In the genomic region with DNA sequence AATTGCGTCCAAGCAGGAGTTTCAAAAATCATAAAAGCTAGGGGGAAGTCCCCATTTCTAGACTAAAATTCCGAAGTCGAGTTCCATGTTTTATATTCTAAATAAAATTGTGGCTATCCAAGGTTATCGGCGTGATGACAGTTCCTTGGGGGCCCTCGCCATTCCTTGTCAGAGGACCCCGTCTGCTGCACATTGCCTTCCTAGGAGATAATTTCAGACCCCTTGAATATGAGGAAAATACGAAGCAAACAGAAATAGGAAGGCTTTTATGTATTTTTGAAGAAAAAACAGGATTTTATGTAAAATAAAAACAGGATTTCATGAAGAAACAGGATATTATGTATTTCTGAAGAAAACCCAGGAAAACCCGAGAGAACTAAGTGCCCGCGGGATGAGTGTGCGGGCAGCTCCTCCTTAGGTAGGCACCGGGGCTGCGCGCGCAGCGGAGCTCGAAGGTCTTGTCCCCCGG, we compare ENCODE assay signal across 8 cellular contexts. TPM values are rescaled to one million over a fixed set of nuclear protein-coding genes. Genes with fewer than 3 reads are reported as not detected.
DNase-seq lines count a peak whose midpoint lies in the region; ATAC-seq, FAIRE-seq and TF ChIP-seq lines count a peak whose summit lies in the region.

No MANE protein-coding gene starts in this region.

- peak overlapping the region; percentile 91 for H3K4me2 ChIP-seq in HepG2 (ENCODE audit: low read depth, low read length)

- WGBS in adrenal gland, 4 donors, result 12 to 17% (median 15%) methylated on average over 19 of the region's 19 CpGs
- WGBS in HepG2 (ENCODE audit: low lambda C conversion rate), result 6% methylated on average over 16 of the region's 19 CpGs
- 36% methylated on average over 19 of the region's 19 CpGs for WGBS in thymus

- no peaks in the 10 kb centered on the region for H3K27me3 Mint-ChIP-seq in activated CD8-positive, alpha-beta memory T cell treated with anti-CD3 and anti-CD28 coated beads, Interleukin-2, amount 10 ng/mL, durations not matched to agents 7 days and 5 days

- no peaks in the 10 kb centered on the region for H3K9me3 ChIP-seq in adrenal gland (replicated peaks in 1 of 3)
- no peaks in the 10 kb centered on the region for H3K9me3 ChIP-seq in HepG2 (ENCODE audit: low read length)
- no peaks in the 10 kb centered on the region for H3K9me3 ChIP-seq in thymus (ENCODE audit: control insufficient read depth)

- H3K79me2 ChIP-seq in HepG2 (ENCODE audit: insufficient read depth, low read length), result peaks cover 61% of the 10 kb centered on the region

- peak overlapping the region; percentile 100 for H3K27ac Mint-ChIP-seq in activated CD8-positive, alpha-beta memory T cell treated with anti-CD3 and anti-CD28 coated beads, Interleukin-2, amount 10 ng/mL, durations not matched to agents 7 days and 5 days

- peak overlapping the region; percentile 73 to 99 (median 95) for H3K27ac ChIP-seq in adrenal gland
- peak overlapping the region; percentile 89 for H3K27ac ChIP-seq in HepG2 (ENCODE audit: extremely low read length, insufficient read depth, low read length)
- peak overlapping the region; percentile 84 for H3K27ac ChIP-seq in thymus (ENCODE audit: low read depth)

- FAIRE-seq in HepG2 (lab: Jason Lieb, UNC), result no peak

- no peaks in the 10 kb centered on the region for H3K27me3 ChIP-seq in adrenal gland
- H3K27me3 ChIP-seq in HepG2 (ENCODE audit: control insufficient read depth in 1 of 2, insufficient read depth in 2 of 2, low read length in 2 of 2), result no peaks in the 10 kb centered on the region; a peak in 1 of 5 replicates
- no peaks in the 10 kb centered on the region for H3K27me3 ChIP-seq in thymus (ENCODE audit: control insufficient read depth, insufficient read depth)

- peaks cover 37 to 57% of the 10 kb centered on the region in 2 donors for H3K4me1 ChIP-seq in adrenal gland (replicated peaks in 1 of 2)
- H3K4me1 ChIP-seq in HepG2 (ENCODE audit: insufficient read depth, low read length), result peaks cover 57% of the 10 kb centered on the region
- H3K4me1 ChIP-seq in thymus (ENCODE audit: control insufficient read depth, insufficient read depth, low read length), result peaks cover 18% of the 10 kb centered on the region

- DNase-seq in activated CD8-positive, alpha-beta memory T cell treated with anti-CD3 and anti-CD28 coated beads, Interleukin-2, amount 10 ng/mL, durations not matched to agents 7 days and 5 days, result no peak
- DNase-seq in activated CD8-positive, alpha-beta memory T cell treated with anti-CD3 and anti-CD28 coated beads, Interleukin-2, amount 50 U/mL, for 48 hours, result no peak
- DNase-seq in adrenal gland (no peak), HepG2 (ENCODE audit: low spot score) (no peak), NCI-H2107 treated with DMSO at 0.1 percent for 48 hours (lab: John Stamatoyannopoulos, UW; ENCODE audit: unreplicated experiment) (no peak), HuH-7.5 (ENCODE audit: low spot score) (no peak), mucosa of gallbladder (ENCODE audit: low spot score) (no peak)

- peaks cover 50% of the 10 kb centered on the region for H3K4me1 Mint-ChIP-seq in activated CD8-positive, alpha-beta memory T cell treated with anti-CD3 and anti-CD28 coated beads, Interleukin-2, amount 10 ng/mL, durations not matched to agents 7 days and 5 days

- H4K20me1 ChIP-seq in HepG2 (ENCODE audit: insufficient read depth, low read length), result peaks cover 9% of the 10 kb centered on the region; the same call in 1 of the 2 replicates

- H3K36me3 ChIP-seq in adrenal gland (replicated peaks in 1 of 2) (no peaks in the 10 kb centered on the region), HepG2 (replicated peaks in 1 of 2; ENCODE audit: control insufficient read depth in 1 of 2, insufficient read depth in 2 of 2, low read length in 2 of 2) (no peaks in the 10 kb centered on the region), thymus (ENCODE audit: control insufficient read depth, insufficient read depth) (no peaks in the 10 kb centered on the region)

- CTCF ChIA-PET in activated CD8-positive, alpha-beta memory T cell treated with anti-CD3 and anti-CD28 coated beads, Interleukin-2, amount 10 ng/mL, durations not matched to agents 7 days and 5 days (lab: Charles Lee), result interaction anchor here (0.8 to 4.5 kb wide), 6 partner anchors 14 to 365 kb away, joined by 3 to 29 read pairs (median 3); a partner anchor contains a TSS
- CTCF ChIA-PET in HepG2 (lab: Yijun Ruan, JAX; ENCODE audit: low intra/inter-chr PET ratio, low total read pairs), result interaction anchor here (1.2 kb wide), 1 partner anchor 28 kb away, joined by 4 read pairs; a partner anchor contains a TSS

- H3K36me3 Mint-ChIP-seq in activated CD8-positive, alpha-beta memory T cell treated with anti-CD3 and anti-CD28 coated beads, Interleukin-2, amount 10 ng/mL, durations not matched to agents 7 days and 5 days, result peaks cover 4% of the 10 kb centered on the region

- peak overlapping the region; percentile 86 for H3K9ac ChIP-seq in HepG2 (ENCODE audit: insufficient read depth, low read depth, low read length)

- in situ Hi-C loops in HepG2 (cut with HindIII; ENCODE audit: extremely low pct_ligation_motif_present, low pct_unique_long_range_greater_than_20kb), result no loop called here

- TF ChIP-seq POLR2A in adrenal gland (IDR thresholded peaks at IDR 0.05), result no peak
- TF ChIP-seq POLR2A in HepG2 (IDR thresholded peaks at IDR 0.05; ENCODE audit: insufficient read depth in 1 of 2, low read depth in 2 of 2, low read length in 2 of 2), result no peak

- peak overlapping the region; percentile 98 for H3K4me3 Mint-ChIP-seq in activated CD8-positive, alpha-beta memory T cell treated with anti-CD3 and anti-CD28 coated beads, Interleukin-2, amount 10 ng/mL, durations not matched to agents 7 days and 5 days

- no peak for TF ChIP-seq RAD21 in HepG2 (CRISPR knock-in tag; IDR thresholded peaks at IDR 0.05)

- TF ChIP-seq CTCF in adrenal gland (IDR thresholded peaks at IDR 0.05), result no peak
- TF ChIP-seq CTCF in HepG2 (CRISPR knock-in tag; IDR thresholded peaks at IDR 0.05), result no peak

- H3K4me3 ChIP-seq in adrenal gland, result peak overlapping the region in 1 of 4 donors; percentile 91
- H3K4me3 ChIP-seq in HepG2 (replicated peaks in 1 of 3; ENCODE audit: insufficient read depth in 1 of 3, low read depth in 2 of 3, low read length in 3 of 3), result peak overlapping the region; percentile 80 to 91 (median 82)
- H3K4me3 ChIP-seq in thymus (ENCODE audit: low read length), result peak overlapping the region; percentile 63

- POLR2A ChIA-PET in HepG2 (lab: Yijun Ruan, JAX), result interaction anchor here (1.0 to 4.6 kb wide), 8 partner anchors 8 to 65 kb away, joined by 3 to 74 read pairs (median 8); a partner anchor contains a TSS

- no TSS peak for BruUV-seq in HepG2 (replicated peaks; lab: Mats Ljungman, UMichigan)

- no peaks in the 10 kb centered on the region for H3K9me3 Mint-ChIP-seq in activated CD8-positive, alpha-beta memory T cell treated with anti-CD3 and anti-CD28 coated beads, Interleukin-2, amount 10 ng/mL, durations not matched to agents 7 days and 5 days (ENCODE audit: low read depth)

- TF ChIP-seq EP300 in HepG2 (IDR thresholded peaks at IDR 0.05; ENCODE audit: low read depth in 2 of 2, low read length in 2 of 2) (0 out of 4 replicates have a peak, but pooled peaks of 1 of the 2 experiments have one; percentile 6), HepG2 (CRISPR knock-in tag; IDR thresholded peaks at IDR 0.05; ENCODE audit: borderline replicate concordance) (no peak)

- H2AFZ ChIP-seq in HepG2 (ENCODE audit: low read length), result peak overlapping the region; percentile 55

- ATAC-seq in activated CD8-positive, alpha-beta memory T cell treated with anti-CD3 and anti-CD28 coated beads, Interleukin-2, amount 10 ng/mL, durations not matched to agents 7 days and 5 days, result no peak
- ATAC-seq in HepG2, result no peak

- intact Hi-C loops in adrenal gland (cut with DNase I) (no loop called here), HepG2 (cut with micrococcal nuclease; ENCODE audit: unreplicated experiment) (loop anchor here (2.0 kb wide), 1 partner anchor 43 kb away; no protein-coding TSS in a partner anchor)

RNA-seq across cellular contexts. Expression of a gene that starts 0.5 kb away (rescaled TPM):
- 10 to 100 TPM; 26.4 to 30.5 TPM for total RNA-seq in activated CD8-positive, alpha-beta memory T cell treated with anti-CD3 and anti-CD28 coated beads, Interleukin-2, amount 10 ng/mL, durations not matched to agents 7 days and 5 days
- 10 to 100 TPM; 11.1 to 96.4 (median 40.1) TPM for total RNA-seq in adrenal gland
- 10 to 100 TPM in 1 of 3 donors, 1 to 10 TPM in 2; 1.8 to 33.4 (median 3.5) TPM for polyA plus RNA-seq in adrenal gland
- total RNA-seq in HepG2 (2016; rRNA removed; fragmentation: Illumina TruSeq; extraction: Trizol), result 23.1 and 26.8 TPM in 2 replicates
- 5.4 and 7.7 TPM in 2 replicates for total RNA-seq in HepG2 (2016; cell fraction: cytosol; rRNA removed; fragmentation: Illumina TruSeq; extraction: Trizol; ENCODE audit: low read depth)
- total RNA-seq in HepG2 (2016; cell fraction: insoluble cytoplasmic fraction; rRNA removed; fragmentation: Illumina TruSeq; extraction: Trizol), result 21.3 and 27.5 TPM in 2 replicates
- total RNA-seq in HepG2 (2016; cell fraction: membrane; rRNA removed; fragmentation: Illumina TruSeq; extraction: Trizol), result 24.3 and 26.4 TPM in 2 replicates
- 11.8 and 13.5 TPM in 2 replicates for total RNA-seq in HepG2 (2016; cell fraction: nucleus; rRNA removed; fragmentation: Illumina TruSeq; extraction: Trizol)
- polyA plus RNA-seq in HepG2 (2011; rRNA removed), result 8.6 and 11.7 TPM in 2 replicates
- 2.6 and 4.0 TPM in 2 replicates for polyA plus RNA-seq in HepG2 (2011; cell fraction: cytosol; rRNA removed)
- polyA plus RNA-seq in HepG2 (2011; cell fraction: nucleus; rRNA removed), result 2.6 and 5.8 TPM in 2 replicates
- polyA plus RNA-seq in HepG2 (2012), result 9.9 and 13.0 TPM in 2 replicates
- 10.7 and 12.2 TPM in 2 replicates for polyA plus RNA-seq in HepG2 (2016; cell fraction: cytosol; fragmentation: Illumina TruSeq; extraction: Trizol; ENCODE audit: low read depth)
- 23.9 and 24.5 TPM in 2 replicates for polyA plus RNA-seq in HepG2 (2016; cell fraction: insoluble cytoplasmic fraction; fragmentation: Illumina TruSeq; extraction: Trizol; ENCODE audit: low read depth)
- polyA plus RNA-seq in HepG2 (2016; cell fraction: membrane; fragmentation: Illumina TruSeq; extraction: Trizol; ENCODE audit: low read depth), result 19.9 and 21.8 TPM in 2 replicates
- polyA plus RNA-seq in HepG2 (2016; cell fraction: nucleus; fragmentation: Illumina TruSeq; extraction: Trizol; ENCODE audit: insufficient read depth, low read depth), result 11.0 and 14.0 TPM in 2 replicates
- 3.7 and 6.9 TPM in 2 replicates for polyA minus RNA-seq in HepG2 (2011; rRNA and poly(A)+ RNA removed; ENCODE audit: low replicate concordance)
- polyA minus RNA-seq in HepG2 (2011; cell fraction: cytosol; rRNA and poly(A)+ RNA removed), result 9.6 and 11.5 TPM in 2 replicates
- 16.8 and 20.2 TPM in 2 replicates for polyA minus RNA-seq in HepG2 (2011; cell fraction: nucleus; rRNA and poly(A)+ RNA removed)
- 3.8 TPM for polyA plus RNA-seq in thymus
- total RNA-seq in mucosa of gallbladder, result 37.4 TPM

RNA-seq across cellular contexts. Expression of a gene that starts 1.4 kb away (rescaled TPM):
- total RNA-seq in activated CD8-positive, alpha-beta memory T cell treated with anti-CD3 and anti-CD28 coated beads, Interleukin-2, amount 10 ng/mL, durations not matched to agents 7 days and 5 days, result 1 to 10 TPM; 4.1 to 4.6 TPM
- total RNA-seq in adrenal gland (10 to 100 TPM in 3 of 8 donors, 1 to 10 TPM in 5; 5.3 to 14.3 (median 8.4) TPM), HepG2 (2016; rRNA removed; fragmentation: Illumina TruSeq; extraction: Trizol) (9.7 and 14.8 TPM in 2 replicates), mucosa of gallbladder (9.1 TPM)
- polyA plus RNA-seq in adrenal gland (10 to 100 TPM in 1 of 3 donors, 1 to 10 TPM in 2; 7.4 to 18.0 (median 8.9) TPM), HepG2 (2011; rRNA removed) (9.5 and 12.4 TPM in 2 replicates), thymus (6.5 TPM)
- 2.8 and 3.6 TPM in 2 replicates for total RNA-seq in HepG2 (2016; cell fraction: cytosol; rRNA removed; fragmentation: Illumina TruSeq; extraction: Trizol; ENCODE audit: low read depth)
- 9.9 and 13.5 TPM in 2 replicates for total RNA-seq in HepG2 (2016; cell fraction: insoluble cytoplasmic fraction; rRNA removed; fragmentation: Illumina TruSeq; extraction: Trizol)
- total RNA-seq in HepG2 (2016; cell fraction: membrane; rRNA removed; fragmentation: Illumina TruSeq; extraction: Trizol), result 3.9 and 4.5 TPM in 2 replicates
- 12.3 and 18.8 TPM in 2 replicates for total RNA-seq in HepG2 (2016; cell fraction: nucleus; rRNA removed; fragmentation: Illumina TruSeq; extraction: Trizol)
- 6.1 and 7.1 TPM in 2 replicates for polyA plus RNA-seq in HepG2 (2011; cell fraction: cytosol; rRNA removed)
- polyA plus RNA-seq in HepG2 (2011; cell fraction: nucleus; rRNA removed), result 2.9 and 3.0 TPM in 2 replicates
- 13.3 and 20.2 TPM in 2 replicates for polyA plus RNA-seq in HepG2 (2012)
- 5.2 and 5.3 TPM in 2 replicates for polyA plus RNA-seq in HepG2 (2016; cell fraction: cytosol; fragmentation: Illumina TruSeq; extraction: Trizol; ENCODE audit: low read depth)
- polyA plus RNA-seq in HepG2 (2016; cell fraction: insoluble cytoplasmic fraction; fragmentation: Illumina TruSeq; extraction: Trizol; ENCODE audit: low read depth), result 10.5 and 13.7 TPM in 2 replicates
- polyA plus RNA-seq in HepG2 (2016; cell fraction: membrane; fragmentation: Illumina TruSeq; extraction: Trizol; ENCODE audit: low read depth), result 3.5 and 4.7 TPM in 2 replicates
- polyA plus RNA-seq in HepG2 (2016; cell fraction: nucleus; fragmentation: Illumina TruSeq; extraction: Trizol; ENCODE audit: insufficient read depth, low read depth), result 20.0 and 26.2 TPM in 2 replicates
- polyA minus RNA-seq in HepG2 (2011; rRNA and poly(A)+ RNA removed; ENCODE audit: low replicate concordance), result 0.89 and 1.8 TPM in 2 replicates
- 5.3 and 5.9 TPM in 2 replicates for polyA minus RNA-seq in HepG2 (2011; cell fraction: cytosol; rRNA and poly(A)+ RNA removed)
- 6.0 and 9.4 TPM in 2 replicates for polyA minus RNA-seq in HepG2 (2011; cell fraction: nucleus; rRNA and poly(A)+ RNA removed)

RNA-seq across cellular contexts. Expression of a gene that starts 28.6 kb away (rescaled TPM):
- 1 to 10 TPM; 1.8 to 1.9 TPM for total RNA-seq in activated CD8-positive, alpha-beta memory T cell treated with anti-CD3 and anti-CD28 coated beads, Interleukin-2, amount 10 ng/mL, durations not matched to agents 7 days and 5 days
- total RNA-seq in adrenal gland (1 to 10 TPM in 6 of 8 donors, under 1 TPM in 1, not detected in 1; 0.70 to 4.8 (median 2.9) TPM), HepG2 (2016; rRNA removed; fragmentation: Illumina TruSeq; extraction: Trizol) (1.1 and 1.2 TPM in 2 replicates), mucosa of gallbladder (3.1 TPM)
- polyA plus RNA-seq in adrenal gland (10 to 100 TPM in 2 of 3 donors, 1 to 10 TPM in 1; 3.2 to 19.6 (median 11.6) TPM), HepG2 (2011; rRNA removed) (2.6 and 3.0 TPM in 2 replicates), thymus (13.6 TPM)
- 0.81 and 2.0 TPM in 2 replicates for total RNA-seq in HepG2 (2016; cell fraction: cytosol; rRNA removed; fragmentation: Illumina TruSeq; extraction: Trizol; ENCODE audit: low read depth)
- total RNA-seq in HepG2 (2016; cell fraction: insoluble cytoplasmic fraction; rRNA removed; fragmentation: Illumina TruSeq; extraction: Trizol), result 0.77 and 1.5 TPM in 2 replicates
- 1.1 TPM in 2 replicates for total RNA-seq in HepG2 (2016; cell fraction: membrane; rRNA removed; fragmentation: Illumina TruSeq; extraction: Trizol)
- total RNA-seq in HepG2 (2016; cell fraction: nucleus; rRNA removed; fragmentation: Illumina TruSeq; extraction: Trizol), result 3.4 and 4.2 TPM in 2 replicates
- polyA plus RNA-seq in HepG2 (2011; cell fraction: cytosol; rRNA removed), result 0.51 and 1.1 TPM in 2 replicates
- polyA plus RNA-seq in HepG2 (2011; cell fraction: nucleus; rRNA removed), result 6.3 and 6.4 TPM in 2 replicates
- polyA plus RNA-seq in HepG2 (2012), result 1.5 and 2.9 TPM in 2 replicates
- polyA plus RNA-seq in HepG2 (2016; cell fraction: cytosol; fragmentation: Illumina TruSeq; extraction: Trizol; ENCODE audit: low read depth), result 0.46 and 0.58 TPM in 2 replicates
- polyA plus RNA-seq in HepG2 (2016; cell fraction: insoluble cytoplasmic fraction; fragmentation: Illumina TruSeq; extraction: Trizol; ENCODE audit: low read depth), result 0.67 and 1.3 TPM in 2 replicates
- polyA plus RNA-seq in HepG2 (2016; cell fraction: membrane; fragmentation: Illumina TruSeq; extraction: Trizol; ENCODE audit: low read depth), result 0.48 and 0.77 TPM in 2 replicates
- polyA plus RNA-seq in HepG2 (2016; cell fraction: nucleus; fragmentation: Illumina TruSeq; extraction: Trizol; ENCODE audit: insufficient read depth, low read depth), result 7.3 and 8.2 TPM in 2 replicates
- 1.1 and 1.8 TPM in 2 replicates for polyA minus RNA-seq in HepG2 (2011; rRNA and poly(A)+ RNA removed; ENCODE audit: low replicate concordance)
- 0.35 TPM in 1 of 2 replicates, not detected in the other for polyA minus RNA-seq in HepG2 (2011; cell fraction: cytosol; rRNA and poly(A)+ RNA removed)
- polyA minus RNA-seq in HepG2 (2011; cell fraction: nucleus; rRNA and poly(A)+ RNA removed), result 9.3 and 9.6 TPM in 2 replicates

RNA-seq across cellular contexts. Expression of a gene that starts 28.8 kb away (rescaled TPM):
- 10 to 100 TPM; 33.5 to 37.5 TPM for total RNA-seq in activated CD8-positive, alpha-beta memory T cell treated with anti-CD3 and anti-CD28 coated beads, Interleukin-2, amount 10 ng/mL, durations not matched to agents 7 days and 5 days
- total RNA-seq in adrenal gland (10 to 100 TPM; 34.5 to 54.4 (median 42.3) TPM), HepG2 (2016; rRNA removed; fragmentation: Illumina TruSeq; extraction: Trizol) (67.6 and 74.7 TPM in 2 replicates), mucosa of gallbladder (43.0 TPM)
- polyA plus RNA-seq in adrenal gland (10 to 100 TPM; 33.5 to 55.2 (median 38.9) TPM), HepG2 (2011; rRNA removed) (47.3 and 53.1 TPM in 2 replicates), thymus (65.4 TPM)
- 77.3 and 86.7 TPM in 2 replicates for total RNA-seq in HepG2 (2016; cell fraction: cytosol; rRNA removed; fragmentation: Illumina TruSeq; extraction: Trizol; ENCODE audit: low read depth)
- 64.4 and 73.6 TPM in 2 replicates for total RNA-seq in HepG2 (2016; cell fraction: insoluble cytoplasmic fraction; rRNA removed; fragmentation: Illumina TruSeq; extraction: Trizol)
- 113 and 120 TPM in 2 replicates for total RNA-seq in HepG2 (2016; cell fraction: membrane; rRNA removed; fragmentation: Illumina TruSeq; extraction: Trizol)
- total RNA-seq in HepG2 (2016; cell fraction: nucleus; rRNA removed; fragmentation: Illumina TruSeq; extraction: Trizol), result 83.1 and 91.6 TPM in 2 replicates
- 39.9 and 48.4 TPM in 2 replicates for polyA plus RNA-seq in HepG2 (2011; cell fraction: cytosol; rRNA removed)
- 41.7 and 45.8 TPM in 2 replicates for polyA plus RNA-seq in HepG2 (2011; cell fraction: nucleus; rRNA removed)
- 48.0 and 68.5 TPM in 2 replicates for polyA plus RNA-seq in HepG2 (2012)
- polyA plus RNA-seq in HepG2 (2016; cell fraction: cytosol; fragmentation: Illumina TruSeq; extraction: Trizol; ENCODE audit: low read depth), result 94.3 and 117 TPM in 2 replicates
- 77.0 and 83.1 TPM in 2 replicates for polyA plus RNA-seq in HepG2 (2016; cell fraction: insoluble cytoplasmic fraction; fragmentation: Illumina TruSeq; extraction: Trizol; ENCODE audit: low read depth)
- polyA plus RNA-seq in HepG2 (2016; cell fraction: membrane; fragmentation: Illumina TruSeq; extraction: Trizol; ENCODE audit: low read depth), result 110 and 123 TPM in 2 replicates
- 92.2 and 94.5 TPM in 2 replicates for polyA plus RNA-seq in HepG2 (2016; cell fraction: nucleus; fragmentation: Illumina TruSeq; extraction: Trizol; ENCODE audit: insufficient read depth, low read depth)
- 14.8 and 55.1 TPM in 2 replicates for polyA minus RNA-seq in HepG2 (2011; rRNA and poly(A)+ RNA removed; ENCODE audit: low replicate concordance)
- polyA minus RNA-seq in HepG2 (2011; cell fraction: cytosol; rRNA and poly(A)+ RNA removed), result 31.5 and 39.6 TPM in 2 replicates
- polyA minus RNA-seq in HepG2 (2011; cell fraction: nucleus; rRNA and poly(A)+ RNA removed), result 182 and 199 TPM in 2 replicates
